ENCODE assay signal across 9 cellular contexts in genomic region chr19:49690656-49691242, GRCh38. TPM values are rescaled to one million over a fixed set of nuclear protein-coding genes. Genes with fewer than 3 reads are reported as not detected.
A peak's percentile ranks its signal among the peaks of the same experiment; 100 is the strongest.
DNase-seq lines count a peak whose midpoint lies in the region; ATAC-seq and FAIRE-seq lines count a peak whose summit lies in the region.
"Had no signal": no experiment of that assay in that cellular context is flagged by ENCODE, and none has a peak within 500 bp of the region (broad histone marks: within the 10 kb centered on the region; RNA-seq: fewer than 3 reads in every experiment).

Gene CPT1C (plus strand): TSS chr19:49691116. CDS start chr19:49692253, 1,137 bp downstream.

- DNase-seq in CD4-positive, CD25-positive, alpha-beta regulatory T cell = peak; percentile 37 to 63 (median 55)
- DNase-seq in NCI-H128 (lab: John Stamatoyannopoulos, UW; ENCODE audit: unreplicated experiment) (peak; percentile 87), dermis blood vessel endothelial cell (peak; percentile 88), RCC 7860 (ENCODE audit: low spot score) (no peak)
- DNase-seq in activated CD4-positive, alpha-beta T cell treated with anti-CD3 and anti-CD28 coated beads for 4 hours = peak; percentile 51 to 53
- DNase-seq in stimulated activated CD4-positive, alpha-beta T cell treated with anti-CD3 and anti-CD28 coated beads, Interleukin-12 subunit alpha, Interleukin-12 subunit beta, amount 100 ng/mL, for 48 hours (ENCODE audit: low read depth in 2 of 3, low spot score in 1 of 3) = peak in 2 of 3 donors; percentile 51 to 62

- peaks cover 5% of the 10 kb centered on the region for H3K36me3 Mint-ChIP-seq in CD4-positive, CD25-positive, alpha-beta regulatory T cell

- peaks cover 8% of the 10 kb centered on the region for H3K36me3 ChIP-seq in CD4-positive, CD25-positive, alpha-beta regulatory T cell (ENCODE audit: control insufficient read depth, insufficient read depth, low read length)

- peak within 1 kb of the TSS; percentile 55 for H3K4me3 ChIP-seq in CD4-positive, CD25-positive, alpha-beta regulatory T cell (ENCODE audit: low read depth, low read length)
- H3K4me3 ChIP-seq: HAP-1 had no signal

- peaks cover 6 to 26% (median 12%) of the 10 kb centered on the region in 4 donors for H3K4me1 Mint-ChIP-seq in CD4-positive, CD25-positive, alpha-beta regulatory T cell

- peaks cover 22% of the 10 kb centered on the region for H3K27me3 Mint-ChIP-seq in CD4-positive, CD25-positive, alpha-beta regulatory T cell

- no peaks in the 10 kb centered on the region for H3K9me3 Mint-ChIP-seq in CD4-positive, CD25-positive, alpha-beta regulatory T cell

- peaks cover 19% of the 10 kb centered on the region for H3K4me1 ChIP-seq in CD4-positive, CD25-positive, alpha-beta regulatory T cell (ENCODE audit: control insufficient read depth, insufficient read depth, low read length, poor library complexity, severe bottlenecking)
- H3K4me1 ChIP-seq: HAP-1 had no signal

- no peak for FAIRE-seq in RCC 7860 (lab: Jason Lieb, UNC)

- H3K27ac Mint-ChIP-seq in CD4-positive, CD25-positive, alpha-beta regulatory T cell = peak within 1 kb of the TSS; percentile 49 to 86 (median 81)

- ATAC-seq in CD4-positive, CD25-positive, alpha-beta regulatory T cell (ENCODE audit: low read depth in 2 of 2) = peak; percentile 34 to 40
- no peak for ATAC-seq in GM19023 (IDR thresholded peaks at IDR 0.05; ENCODE audit: unreplicated experiment)

- no peak within 1 kb of the TSS for H3K27ac ChIP-seq in CD4-positive, CD25-positive, alpha-beta regulatory T cell (ENCODE audit: insufficient read depth, low read length, poor library complexity, severe bottlenecking)
- H3K27ac ChIP-seq in layer of hippocampus (ENCODE audit: low read depth, low read length) = peak within 1 kb of the TSS; percentile 82

- peak within 1 kb of the TSS; percentile 71 to 98 (median 91) for H3K4me3 Mint-ChIP-seq in CD4-positive, CD25-positive, alpha-beta regulatory T cell

- no peaks in the 10 kb centered on the region for H3K9me3 ChIP-seq in CD4-positive, CD25-positive, alpha-beta regulatory T cell (ENCODE audit: control insufficient read depth in 2 of 2, low read length in 2 of 2)
- H3K9me3 ChIP-seq: HAP-1 had no signal

- peaks cover 3% of the 10 kb centered on the region for H3K27me3 ChIP-seq in CD4-positive, CD25-positive, alpha-beta regulatory T cell (ENCODE audit: control insufficient read depth, insufficient read depth, low read length)
- H3K27me3 ChIP-seq in layer of hippocampus (ENCODE audit: control insufficient read depth, insufficient read depth, low read length) = no peaks in the 10 kb centered on the region

RNA-seq across cellular contexts. Expression of gene CPT1C, which starts in this region (rescaled TPM):
- 0.47 TPM for total RNA-seq in CD4-positive, CD25-positive, alpha-beta regulatory T cell
- polyA plus RNA-seq in CD4-positive, CD25-positive, alpha-beta regulatory T cell = under 1 TPM in 3 of 4 donors, not detected in 1; 0.41 to 0.84 (median 0.73) TPM
- total RNA-seq in dermis blood vessel endothelial cell = 19.1 and 19.5 TPM in 2 replicates

Comparison
In these comparisons a context has a peak if more than half of its experiments do, and no peak if none do; other contexts are left out.
1. RNA of gene CPT1C (total RNA-seq): 19.1 to 19.5 TPM in dermis blood vessel endothelial cell; 0.47 TPM in CD4-positive, CD25-positive, alpha-beta regulatory T cell (single experiment); every median in the first group is over 10 times any median in the second.
2. Peak in DNase-seq, ATAC-seq and H3K4me3 ChIP-seq in CD4-positive, CD25-positive, alpha-beta regulatory T cell; RNA of the gene not detected or under 1 TPM.